In the genomic region with DNA sequence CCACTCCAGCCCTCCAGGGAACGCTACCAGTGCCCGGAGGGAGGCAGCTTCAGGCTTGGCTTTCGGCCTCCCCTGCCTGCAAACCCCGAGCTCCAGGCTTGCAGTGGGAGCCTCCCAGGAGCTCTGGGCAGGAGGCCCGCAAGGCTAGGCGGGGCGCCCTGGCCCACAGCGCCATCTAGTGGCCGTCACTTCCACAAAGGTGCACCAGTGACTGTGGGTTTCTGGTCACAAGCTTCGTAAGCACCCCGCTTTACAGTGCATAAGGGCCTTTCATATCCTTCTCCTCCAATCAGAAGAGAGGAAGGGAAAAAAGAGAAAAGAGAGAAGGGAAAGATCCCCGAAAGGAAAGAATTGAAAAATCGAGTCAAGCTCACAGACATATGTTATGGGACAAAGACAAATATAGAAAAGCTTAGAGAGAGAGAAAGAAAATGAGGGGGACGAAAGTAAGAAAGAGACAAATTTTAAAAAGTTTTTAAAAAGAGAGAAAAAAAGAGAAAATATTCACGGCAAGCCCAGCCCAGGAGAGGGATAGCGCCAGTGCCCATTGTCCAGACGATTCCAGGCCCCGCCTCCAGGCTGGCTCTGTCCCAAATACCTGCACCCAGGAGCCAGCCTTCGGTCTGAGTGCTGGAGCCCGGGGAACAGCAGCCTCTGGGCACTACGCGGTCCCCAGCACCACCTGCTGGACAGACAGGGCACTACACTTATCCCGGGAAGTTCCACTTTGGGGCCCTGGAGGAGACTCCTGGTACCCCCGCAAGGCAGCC, we compare ENCODE assay signal across 8 cellular contexts.
DNase-seq lines count a peak whose midpoint lies in the region; ATAC-seq, FAIRE-seq and TF ChIP-seq lines count a peak whose summit lies in the region.

No MANE protein-coding gene starts in this region.

- DNase-seq in GM12891 (ENCODE audit: insufficient read length, low spot score) (peak; percentile 86), LHCN-M2 (ENCODE audit: low read depth) (peak; percentile 59), RPMI7951 (ENCODE audit: low read depth) (peak; percentile 85), fibroblast of the aortic adventitia (ENCODE audit: low read depth) (peak; percentile 84)
- peak; percentile 49 to 52 for DNase-seq in activated T-helper 1 cell treated with anti-CD3 and anti-CD28 coated beads, Interleukin-2, amount 50 U/mL, for 16 hours (ENCODE audit: low read depth in 1 of 2, low spot score in 1 of 2)
- DNase-seq in naive thymus-derived CD8-positive, alpha-beta T cell: peak; percentile 53 to 80 (median 68)
- DNase-seq in stimulated activated effector memory CD8-positive, alpha-beta T cell treated with anti-CD3 and anti-CD28 coated beads, Interleukin-12 subunit alpha, Interleukin-12 subunit beta, amount 100 ng/mL, for 72 hours (ENCODE audit: low spot score in 2 of 2): peak; percentile 70 to 84

- H3K27me3 Mint-ChIP-seq in naive thymus-derived CD8-positive, alpha-beta T cell: peaks cover 0 to 5% (median 0%) of the 10 kb centered on the region in 5 donors

- H3K9me3 Mint-ChIP-seq in naive thymus-derived CD8-positive, alpha-beta T cell: no peaks in the 10 kb centered on the region
- H3K9me3 Mint-ChIP-seq in stimulated activated effector memory CD8-positive, alpha-beta T cell treated with anti-CD3 and anti-CD28 coated beads, Interleukin-12 subunit alpha, Interleukin-12 subunit beta, amount 100 ng/mL, for 72 hours: no peaks in the 10 kb centered on the region

- FAIRE-seq in GM12891 (lab: Jason Lieb, UNC): peak; percentile 79

- H3K36me3 Mint-ChIP-seq in naive thymus-derived CD8-positive, alpha-beta T cell: peaks cover 0 to 20% (median 4%) of the 10 kb centered on the region in 3 donors
- H3K36me3 Mint-ChIP-seq in stimulated activated effector memory CD8-positive, alpha-beta T cell treated with anti-CD3 and anti-CD28 coated beads, Interleukin-12 subunit alpha, Interleukin-12 subunit beta, amount 100 ng/mL, for 72 hours: peaks cover 56% of the 10 kb centered on the region

- peaks cover 5 to 15% (median 11%) of the 10 kb centered on the region in 4 donors for H3K4me1 Mint-ChIP-seq in naive thymus-derived CD8-positive, alpha-beta T cell
- peaks cover 16% of the 10 kb centered on the region for H3K4me1 Mint-ChIP-seq in stimulated activated effector memory CD8-positive, alpha-beta T cell treated with anti-CD3 and anti-CD28 coated beads, Interleukin-12 subunit alpha, Interleukin-12 subunit beta, amount 100 ng/mL, for 72 hours

- peak; percentile 96 for TF ChIP-seq CTCF in fibroblast of the aortic adventitia (IDR thresholded peaks at IDR 0.05; ENCODE audit: insufficient read depth, low read length)

- peak; percentile 80 to 88 for ATAC-seq in naive thymus-derived CD8-positive, alpha-beta T cell
- ATAC-seq in stimulated activated effector memory CD8-positive, alpha-beta T cell treated with anti-CD3 and anti-CD28 coated beads, Interleukin-12 subunit alpha, Interleukin-12 subunit beta, amount 100 ng/mL, for 72 hours: peak; percentile 80
- ATAC-seq in HG03469 (IDR thresholded peaks at IDR 0.05; ENCODE audit: unreplicated experiment): no peak

- peak overlapping the region in 6 of 10 donors; percentile 16 to 92 (median 71) for H3K27ac Mint-ChIP-seq in naive thymus-derived CD8-positive, alpha-beta T cell
- peak overlapping the region; percentile 53 for H3K27ac Mint-ChIP-seq in stimulated activated effector memory CD8-positive, alpha-beta T cell treated with anti-CD3 and anti-CD28 coated beads, Interleukin-12 subunit alpha, Interleukin-12 subunit beta, amount 100 ng/mL, for 72 hours

- POLR2A ChIA-PET in naive thymus-derived CD8-positive, alpha-beta T cell (lab: Charles Lee): interaction anchor here (1.0 to 1.6 kb wide), 4 partner anchors 893 to 957 kb away, joined by 3 to 7 read pairs (median 3); no protein-coding TSS in a partner anchor

- no peak for TF ChIP-seq POLR2A in GM12891 (IDR thresholded peaks at IDR 0.05; ENCODE audit: low read depth, low read length)

- peak overlapping the region; percentile 59 for H3K4me3 ChIP-seq in fibroblast of the aortic adventitia (ENCODE audit: low read depth, low read length)

- peak overlapping the region; percentile 39 to 85 (median 77) for H3K4me3 Mint-ChIP-seq in naive thymus-derived CD8-positive, alpha-beta T cell
- peak overlapping the region; percentile 42 for H3K4me3 Mint-ChIP-seq in stimulated activated effector memory CD8-positive, alpha-beta T cell treated with anti-CD3 and anti-CD28 coated beads, Interleukin-12 subunit alpha, Interleukin-12 subunit beta, amount 100 ng/mL, for 72 hours

TF ChIP-seq in GM12891, 5 proteins besides CTCF, POLR2A, EP300 and RAD21:
- TF ChIP-seq POU2F2 (IDR thresholded peaks at IDR 0.05; ENCODE audit: low read depth, low read length): no peak
- no peak for TF ChIP-seq PAX5 (IDR thresholded peaks at IDR 0.05; ENCODE audit: insufficient read depth, low read length, severe bottlenecking)
- TF ChIP-seq SPI1 (IDR thresholded peaks at IDR 0.05; ENCODE audit: low read depth, low read length): no peak
- no peak for TF ChIP-seq TAF1 (IDR thresholded peaks at IDR 0.05; ENCODE audit: low read depth, low read length)
TF ChIP-seq in GM12891: peak in this region for 0.
